1 cellular context compared by ENCODE assay signal in the genomic region with DNA sequence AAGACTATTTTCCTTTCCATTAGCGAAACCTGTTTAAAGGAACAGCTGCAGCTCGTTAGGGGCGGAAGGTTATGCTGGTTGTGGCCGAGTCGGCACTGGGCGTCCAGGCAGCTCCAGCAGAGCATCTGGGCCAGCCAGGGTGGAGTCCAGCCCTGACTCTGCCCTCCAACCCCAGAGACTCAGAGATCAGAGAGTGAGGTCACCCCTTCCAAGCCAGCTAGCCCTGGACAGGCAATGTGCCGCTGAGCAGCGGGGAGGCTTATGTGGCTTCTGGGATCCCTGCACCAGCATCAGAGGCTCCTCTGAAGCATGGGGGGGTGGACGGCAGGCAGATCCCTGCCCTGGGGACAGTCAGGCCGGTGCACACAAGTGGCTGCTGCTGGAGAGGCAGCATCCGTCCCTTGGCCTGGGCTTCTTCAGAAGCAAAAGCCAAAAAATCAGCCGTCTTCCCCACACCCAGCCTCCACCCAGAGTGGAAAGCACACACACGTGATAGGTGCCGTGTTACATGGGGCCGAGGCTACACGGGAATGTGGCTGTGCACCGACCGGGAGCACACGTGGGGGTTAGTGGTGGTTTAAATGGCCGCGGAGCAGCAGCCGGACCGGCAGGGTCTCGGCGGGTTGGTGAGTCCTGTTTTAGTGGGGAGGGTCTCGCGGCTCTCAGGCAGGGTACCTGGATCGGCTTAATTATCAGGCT.
TF ChIP-seq lines count a peak whose summit lies in the region.

No MANE protein-coding gene starts in this region.

TF ChIP-seq in K562, 482 proteins besides CTCF, POLR2A, EP300 and RAD21:
- TF ChIP-seq CEBPG (CRISPR knock-in tag; IDR thresholded peaks at IDR 0.05) (no peak), CEBPG (tag; conservative IDR thresholded peaks at IDR 0.05 in 1 of 2, IDR thresholded peaks at IDR 0.05 in 1 of 2) (no peak), RBM22 (IDR thresholded peaks at IDR 0.05; ENCODE audit: low read depth, low read length, poor library complexity, severe bottlenecking) (peak; percentile 60)
TF ChIP-seq in K562: peak in this region for 1.
